8 cellular contexts compared by ENCODE assay signal in the genomic region with DNA sequence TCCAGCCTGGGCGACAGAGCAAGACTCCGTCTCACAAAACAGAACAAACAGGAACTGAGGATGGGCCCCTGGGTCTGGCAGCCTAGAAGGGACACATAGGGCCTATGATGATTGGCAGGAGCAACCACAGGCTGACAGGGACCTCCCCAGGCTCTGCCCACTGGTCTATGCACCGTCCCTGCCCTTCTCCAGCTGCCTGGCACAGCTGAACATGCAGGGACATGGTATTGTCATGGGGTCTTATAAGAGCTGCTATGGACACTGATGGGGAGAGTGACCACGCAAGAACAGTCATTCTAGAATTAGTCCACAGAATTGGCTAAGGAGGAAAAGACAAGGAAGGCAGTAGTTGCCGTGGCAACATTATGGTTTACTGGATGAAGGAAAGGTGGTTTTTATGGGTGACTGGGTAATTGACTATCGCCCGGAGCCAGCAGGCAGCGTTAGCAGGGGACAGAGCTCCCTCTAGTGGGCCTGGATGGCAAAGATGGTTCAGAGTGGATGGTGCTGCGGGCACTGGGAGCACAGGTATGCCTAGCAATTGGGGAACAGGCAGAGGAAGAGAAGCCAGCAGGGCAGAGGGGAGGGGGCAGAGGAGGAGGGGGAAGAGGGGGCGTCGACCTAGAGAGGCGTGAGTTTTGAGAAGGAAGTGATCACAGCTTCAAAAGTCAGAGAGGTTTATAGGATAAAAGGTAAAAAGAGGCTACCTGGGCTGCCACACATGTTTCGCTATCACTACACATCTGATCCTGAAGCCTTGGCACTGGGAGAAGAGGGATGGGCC. TPM values are rescaled to one million over a fixed set of nuclear protein-coding genes. Genes with fewer than 3 reads are reported as not detected.
DNase-seq lines count a peak whose midpoint lies in the region; ATAC-seq and TF ChIP-seq lines count a peak whose summit lies in the region.

No MANE protein-coding gene starts in this region.

- H3K27me3 ChIP-seq in AG04450 (ENCODE audit: control insufficient read depth, insufficient read depth, low read length), result peaks cover under 1% of the 10 kb centered on the region
- no peaks in the 10 kb centered on the region for H3K27me3 ChIP-seq in lower lobe of right lung (ENCODE audit: low read depth)

- intact Hi-C loops in activated CD4-positive, alpha-beta T cell treated with anti-CD3 and anti-CD28 coated beads for 36 hours (cut with DNase I, micrococcal nuclease), result loop anchor here (1.0 to 2.0 kb wide), 3 partner anchors 111 to 180 kb away; no protein-coding TSS in a partner anchor
- intact Hi-C loops in lower lobe of right lung (cut with DNase I), result no loop called here

- H3K9me3 Mint-ChIP-seq in activated CD4-positive, alpha-beta T cell treated with anti-CD3 and anti-CD28 coated beads for 36 hours (ENCODE audit: low read depth), result no peaks in the 10 kb centered on the region

- POLR2A ChIA-PET in AG04450 (lab: Yijun Ruan, JAX), result interaction anchor here (1.0 to 1.1 kb wide), 2 partner anchors 9 to 202 kb away, joined by 3 read pairs; partner anchors contain the start of gene SRRT
- POLR2A ChIA-PET in activated CD4-positive, alpha-beta T cell treated with anti-CD3 and anti-CD28 coated beads for 36 hours (lab: Charles Lee), result interaction anchor here (0.9 kb wide), 1 partner anchor 245 kb away, joined by 3 read pairs; no protein-coding TSS in a partner anchor

- H3K4me1 Mint-ChIP-seq in activated CD4-positive, alpha-beta T cell treated with anti-CD3 and anti-CD28 coated beads for 36 hours, result peaks cover 7% of the 10 kb centered on the region

- H3K4me3 Mint-ChIP-seq in activated CD4-positive, alpha-beta T cell treated with anti-CD3 and anti-CD28 coated beads for 36 hours, result no peak overlapping the region

- CTCF ChIA-PET in AG04450 (lab: Charles Lee), result interaction anchor here (0.6 to 1.8 kb wide), 30 partner anchors 8 to 1368 kb away, joined by 3 to 17 read pairs (median 4); partner anchors contain the start of genes POP7 and TRIM56
- CTCF ChIA-PET in activated CD4-positive, alpha-beta T cell treated with anti-CD3 and anti-CD28 coated beads for 36 hours (lab: Charles Lee), result interaction anchor here (0.5 to 2.5 kb wide), 18 partner anchors 8 to 1169 kb away, joined by 3 to 10 read pairs (median 3); partner anchors contain the start of genes ACHE, POP7, SERPINE1 and TRIM56

- H3K36me3 Mint-ChIP-seq in activated CD4-positive, alpha-beta T cell treated with anti-CD3 and anti-CD28 coated beads for 36 hours (ENCODE audit: low read depth), result no peaks in the 10 kb centered on the region

- H3K36me3 ChIP-seq in lower lobe of right lung, result no peaks in the 10 kb centered on the region

- H3K27ac ChIP-seq in AG04450 (ENCODE audit: low read depth, low read length) (no peak overlapping the region), lower lobe of right lung (no peak overlapping the region)

- peak; percentile 69 for ATAC-seq in GM18868 (IDR thresholded peaks at IDR 0.05; ENCODE audit: unreplicated experiment)
- peak; percentile 72 for ATAC-seq in HG03439 (IDR thresholded peaks at IDR 0.05; ENCODE audit: unreplicated experiment)
- peak; percentile 99 for ATAC-seq in activated CD4-positive, alpha-beta T cell treated with anti-CD3 and anti-CD28 coated beads for 36 hours
- peak; percentile 95 to 96 for ATAC-seq in lower lobe of right lung

- H3K27ac Mint-ChIP-seq in activated CD4-positive, alpha-beta T cell treated with anti-CD3 and anti-CD28 coated beads for 36 hours, result no peak overlapping the region

- H3K27me3 Mint-ChIP-seq in activated CD4-positive, alpha-beta T cell treated with anti-CD3 and anti-CD28 coated beads for 36 hours, result peaks cover 3% of the 10 kb centered on the region

- no peak overlapping the region for H3K4me3 ChIP-seq in AG04450 (ENCODE audit: low read depth, low read length)
- H3K4me3 ChIP-seq in choroid plexus epithelial cell (ENCODE audit: low read depth, low read length), result no peak overlapping the region
- H3K4me3 ChIP-seq in lower lobe of right lung, result no peak overlapping the region

- no peaks in the 10 kb centered on the region for H3K4me1 ChIP-seq in lower lobe of right lung

- no peaks in the 10 kb centered on the region for H3K9me3 ChIP-seq in AG04450 (ENCODE audit: control insufficient read depth, insufficient read depth, low read length)
- H3K9me3 ChIP-seq in lower lobe of right lung, result no peaks in the 10 kb centered on the region

- TF ChIP-seq CTCF in AG04450 (IDR thresholded peaks at IDR 0.05; ENCODE audit: low read depth, low read length), result peak; percentile 95
- TF ChIP-seq CTCF in choroid plexus epithelial cell (conservative IDR thresholded peaks at IDR 0.05; ENCODE audit: low read depth, low read length), result peak; percentile 95
- peak; percentile 84 for TF ChIP-seq CTCF in lower lobe of right lung (IDR thresholded peaks at IDR 0.05)

- DNase-seq in AG04450 (ENCODE audit: low read depth, low spot score) (no peak), NCI-H69 (lab: John Stamatoyannopoulos, UW) (peak; percentile 80), choroid plexus epithelial cell (ENCODE audit: low read depth) (peak; percentile 79), lower lobe of right lung (peak; percentile 81)
- DNase-seq in activated CD4-positive, alpha-beta T cell treated with anti-CD3 and anti-CD28 coated beads for 36 hours, result peak; percentile 91
- DNase-seq in stimulated activated CD8-positive, alpha-beta memory T cell treated with anti-CD3 and anti-CD28 coated beads, Interleukin-15, amount 100 ng/mL, for 1 hour (ENCODE audit: low read depth), result peak; percentile 82

RNA-seq across cellular contexts. Expression of gene TRIM56, which starts 7.8 kb away (rescaled TPM):
- 4.0 and 5.3 TPM in 2 replicates for polyA plus RNA-seq in AG04450 (2011; rRNA removed)
- polyA minus RNA-seq in AG04450 (2011; rRNA and poly(A)+ RNA removed), result 9.3 and 12.8 TPM in 2 replicates
- 10 to 100 TPM; 35.3 to 40.8 TPM for total RNA-seq in activated CD4-positive, alpha-beta T cell treated with anti-CD3 and anti-CD28 coated beads for 36 hours
- total RNA-seq in lower lobe of right lung, result 61.9 TPM

RNA-seq across cellular contexts. Expression of gene SERPINE1, which starts 49.4 kb away (rescaled TPM):
- 356 and 417 TPM in 2 replicates for polyA plus RNA-seq in AG04450 (2011; rRNA removed)
- 363 and 484 TPM in 2 replicates for polyA minus RNA-seq in AG04450 (2011; rRNA and poly(A)+ RNA removed)
- total RNA-seq in activated CD4-positive, alpha-beta T cell treated with anti-CD3 and anti-CD28 coated beads for 36 hours, result under 1 TPM; 0.05 to 0.07 TPM
- total RNA-seq in lower lobe of right lung, result 15.4 TPM

RNA-seq across cellular contexts. Expression of gene MUC17, which starts 57.6 kb away (rescaled TPM):
- not detected in 2 replicates for polyA plus RNA-seq in AG04450 (2011; rRNA removed)
- polyA minus RNA-seq in AG04450 (2011; rRNA and poly(A)+ RNA removed), result not detected in 2 replicates
- total RNA-seq in activated CD4-positive, alpha-beta T cell treated with anti-CD3 and anti-CD28 coated beads for 36 hours, result not detected
- total RNA-seq in lower lobe of right lung, result not detected

Comparison
In these comparisons a context has a peak if more than half of its experiments do, and no peak if none do; other contexts are left out.
1. RNA of gene SERPINE1, which starts 49.4 kb away (total RNA-seq): 15.4 TPM in lower lobe of right lung (single experiment); 0.05 to 0.07 TPM in activated CD4-positive, alpha-beta T cell treated with anti-CD3 and anti-CD28 coated beads for 36 hours; every median in the first group is over 10 times any median in the second.
2. Peak in every context shown above with its lines, with median percentiles within 50 percentile points of each other: CTCF ChIP-seq and ATAC-seq.